In genomic region chr17:78875738-78876597, GRCh38 we compare ENCODE assay signal across 10 cellular contexts. TPM values are rescaled to one million over a fixed set of nuclear protein-coding genes. Genes with fewer than 3 reads are reported as not detected.
DNase-seq lines count a peak whose midpoint lies in the region; ATAC-seq and TF ChIP-seq lines count a peak whose summit lies in the region.
"Had no signal": no experiment of that assay in that cellular context is flagged by ENCODE, and none has a peak within 500 bp of the region (broad histone marks: within the 10 kb centered on the region; RNA-seq: fewer than 3 reads in every experiment).

No MANE protein-coding gene starts in this region.

- no peak for TF ChIP-seq EP300 in esophagus muscularis mucosa (IDR thresholded peaks at IDR 0.05)

- TF ChIP-seq POLR2A in esophagus muscularis mucosa (IDR thresholded peaks at IDR 0.05; ENCODE audit: low read depth), result no peak
- TF ChIP-seq POLR2A in lower leg skin (IDR thresholded peaks at IDR 0.05), result no peak

- H3K9me3 ChIP-seq in esophagus muscularis mucosa, result no peaks in the 10 kb centered on the region
- no peaks in the 10 kb centered on the region for H3K9me3 ChIP-seq in aorta (ENCODE audit: control insufficient read depth, low read length)

- no peak overlapping the region for H3K4me3 ChIP-seq in esophagus muscularis mucosa
- H3K4me3 ChIP-seq in rectal smooth muscle tissue (ENCODE audit: low read length), result no peak overlapping the region
- H3K4me3 ChIP-seq in aorta (ENCODE audit: low read length in 2 of 2), result no peak overlapping the region
- no peak overlapping the region for H3K4me3 ChIP-seq in lower leg skin (ENCODE audit: low read depth, poor library complexity, severe bottlenecking)

- CTCF ChIA-PET in RWPE1 (lab: Yijun Ruan, JAX), result interaction anchor here (0.7 to 1.5 kb wide), 4 partner anchors 10 to 118 kb away, joined by 4 to 7 read pairs (median 4); no protein-coding TSS in a partner anchor

- peaks cover 71 to 82% (median 80%) of the 10 kb centered on the region in 4 donors for H3K4me1 ChIP-seq in esophagus muscularis mucosa
- H3K4me1 ChIP-seq in rectal smooth muscle tissue (ENCODE audit: control insufficient read depth, insufficient read depth, low read length), result peaks cover 20% of the 10 kb centered on the region
- H3K4me1 ChIP-seq in aorta (ENCODE audit: control insufficient read depth in 1 of 2, insufficient read depth in 2 of 2, low read length in 2 of 2), result no peaks in the 10 kb centered on the region

- H3K9ac ChIP-seq in rectal smooth muscle tissue (ENCODE audit: low read length), result no peak overlapping the region

- POLR2A ChIA-PET in RWPE1 (lab: Yijun Ruan, JAX; ENCODE audit: low non-redundant PET), result no interaction called here

- H3K27me3 ChIP-seq in esophagus muscularis mucosa (no peaks in the 10 kb centered on the region), rectal smooth muscle tissue (ENCODE audit: control insufficient read depth, insufficient read depth, low read length) (no peaks in the 10 kb centered on the region), aorta (ENCODE audit: control insufficient read depth in 1 of 2, insufficient read depth in 2 of 2, low read length in 1 of 2) (no peaks in the 10 kb centered on the region)

- intact Hi-C loops in esophagus muscularis mucosa (cut with DNase I) (no loop called here), aorta (cut with DNase I) (no loop called here), lower leg skin (cut with DNase I; ENCODE audit: low total_unique reads) (no loop called here)

- 59% methylated on average over 14 of the region's 14 CpGs for WGBS in esophagus muscularis mucosa
- WGBS in aorta, 2 donors, result 52 to 62% methylated on average over 14 of the region's 14 CpGs
- WGBS in lower leg skin, 2 donors, result 60 to 76% methylated on average over 14 of the region's 14 CpGs

- no peak for ATAC-seq in aorta (ENCODE audit: low FRiP score)

- H3K36me3 ChIP-seq in esophagus muscularis mucosa (peaks cover 4 to 26% (median 22%) of the 10 kb centered on the region in 4 donors), rectal smooth muscle tissue (ENCODE audit: control insufficient read depth, insufficient read depth, low read length) (peaks cover 4% of the 10 kb centered on the region), aorta (ENCODE audit: control insufficient read depth in 1 of 2, insufficient read depth in 2 of 2, low read length in 1 of 2) (peaks cover 2 to 4% of the 10 kb centered on the region in 2 donors)

- peak; percentile 35 for DNase-seq in D341Med (ENCODE audit: low spot score)
- DNase-seq in RWPE1 (ENCODE audit: low spot score), result no peak
- no peak for DNase-seq in esophagus muscularis mucosa (ENCODE audit: extremely low spot score)
- no peak for DNase-seq in GM19240 (ENCODE audit: insufficient read length, low spot score)
- no peak for DNase-seq in activated CD4-positive, alpha-beta T cell treated with anti-CD3 and anti-CD28 coated beads, Interleukin-2, amount 50 U/mL, for 1 hour
- DNase-seq in aorta, result no peak
- DNase-seq in lower leg skin (ENCODE audit: low spot score in 2 of 2), result no peak
- DNase-seq: activated CD4-positive, alpha-beta T cell treated with anti-CD3 and anti-CD28 coated beads, Interleukin-2, amount 50 U/mL, for 4 hours had no signal

- TF ChIP-seq CTCF in RWPE1 (conservative IDR thresholded peaks at IDR 0.05; ENCODE audit: low read depth) (no peak), esophagus muscularis mucosa (IDR thresholded peaks at IDR 0.05) (no peak), lower leg skin (IDR thresholded peaks at IDR 0.05) (no peak)

- peak overlapping the region; percentile 80 for H3K27ac ChIP-seq in RWPE1
- peak overlapping the region; percentile 65 to 90 (median 74) for H3K27ac ChIP-seq in esophagus muscularis mucosa (replicated peaks in 1 of 4)
- H3K27ac ChIP-seq in rectal smooth muscle tissue (ENCODE audit: low read depth, low read length), result peak overlapping the region; percentile 38
- no peak overlapping the region for H3K27ac ChIP-seq in aorta (ENCODE audit: low read depth in 1 of 2, low read length in 2 of 2)

RNA-seq across cellular contexts. Expression of gene CEP295NL, which starts 27.0 kb away (rescaled TPM):
- total RNA-seq in esophagus muscularis mucosa (1 to 10 TPM in 3 of 4 donors, under 1 TPM in 1; 0.78 to 6.6 (median 2.3) TPM), aorta (10 to 100 TPM; 10.1 to 13.9 TPM), lower leg skin (1 to 10 TPM; 2.0 to 2.9 (median 2.6) TPM)
- under 1 TPM; 0.25 to 0.82 TPM for polyA plus RNA-seq in aorta
- polyA plus RNA-seq: liver had no signal

RNA-seq across cellular contexts. Expression of gene USP36, which starts 35.4 kb away (rescaled TPM):
- total RNA-seq in esophagus muscularis mucosa (10 to 100 TPM; 23.3 to 44.7 (median 32.2) TPM), aorta (10 to 100 TPM; 64.6 to 68.1 TPM), lower leg skin (10 to 100 TPM; 36.7 to 63.6 (median 45.2) TPM)
- 10 to 100 TPM in 1 of 2 donors, 1 to 10 TPM in 1; 5.9 to 33.4 TPM for polyA plus RNA-seq in aorta

RNA-seq across cellular contexts. Expression of gene TIMP2, which starts 49.2 kb away (rescaled TPM):
- 100 to 1,000 TPM; 177 to 315 (median 229) TPM for total RNA-seq in esophagus muscularis mucosa
- 100 to 1,000 TPM; 657 to 732 TPM for total RNA-seq in aorta
- polyA plus RNA-seq in aorta, result 100 to 1,000 TPM; 203 to 497 TPM
- total RNA-seq in lower leg skin, result 100 to 1,000 TPM in 2 of 4 donors, 10 to 100 TPM in 2; 69.7 to 203 (median 94.8) TPM

Comparison
In these comparisons a context has a peak if more than half of its experiments do, and no peak if none do; other contexts are left out.
1. H3K27ac ChIP-seq: peak in RWPE1 (single experiment), esophagus muscularis mucosa (4 of 4) and rectal smooth muscle tissue (single experiment); none in aorta (0 of 2).